1 cellular context compared by ENCODE assay signal in genomic region chr15:22904736-22905135, GRCh38.
TF ChIP-seq lines count a peak whose summit lies in the region.

No MANE protein-coding gene starts in this region.

TF ChIP-seq in SK-N-SH, 30 proteins besides CTCF, POLR2A, EP300 and RAD21 (continued from another document):
- no peak for TF ChIP-seq USF2 (IDR thresholded peaks at IDR 0.05; ENCODE audit: borderline replicate concordance, low read depth, low read length)
- TF ChIP-seq SIN3A (IDR thresholded peaks at IDR 0.05; ENCODE audit: borderline replicate concordance, low read depth, low read length): no peak
- TF ChIP-seq TCF12 (IDR thresholded peaks at IDR 0.05): no peak
- TF ChIP-seq TAF1 (IDR thresholded peaks at IDR 0.05; ENCODE audit: borderline replicate concordance, low read depth, low read length): no peak
- TF ChIP-seq FOSL2 (IDR thresholded peaks at IDR 0.05; ENCODE audit: borderline replicate concordance, low read depth): no peak
- no peak for TF ChIP-seq GATA2 (CRISPR knock-in tag; IDR thresholded peaks at IDR 0.05)
- no peak for TF ChIP-seq FOXJ3 (CRISPR knock-in tag; IDR thresholded peaks at IDR 0.05)
- no peak for TF ChIP-seq POLR2AphosphoS5 (IDR thresholded peaks at IDR 0.05; ENCODE audit: low read depth, low read length)
- TF ChIP-seq ELF1 (IDR thresholded peaks at IDR 0.05): no peak
TF ChIP-seq in SK-N-SH: peak in this region for 0.
